Comparison of ENCODE assay signal across 9 cellular contexts in genomic region chr21:41678944-41679343, GRCh38.
DNase-seq lines count a peak whose midpoint lies in the region; ATAC-seq and TF ChIP-seq lines count a peak whose summit lies in the region.
"Had no signal": no experiment of that assay in that cellular context is flagged by ENCODE, and none has a peak within 500 bp of the region (broad histone marks: within the 10 kb centered on the region; RNA-seq: fewer than 3 reads in every experiment).

No MANE protein-coding gene starts in this region.

- H3K4me1 ChIP-seq in fibroblast of lung (ENCODE audit: control insufficient read depth, extremely low read depth, insufficient read depth, low read length) (peaks cover 7% of the 10 kb centered on the region), mucosa of stomach (ENCODE audit: control insufficient read depth, insufficient read depth, low read length) (peaks cover 65% of the 10 kb centered on the region)

- no peak overlapping the region for H3K27ac ChIP-seq in fibroblast of lung (ENCODE audit: insufficient read depth, low read length)

- DNase-seq in Calu3 (peak; percentile 94), MG63 (peak; percentile 99), fibroblast of lung (ENCODE audit: low read depth in 2 of 2) (peak; percentile 90 to 99)
- DNase-seq in central memory CD4-positive, alpha-beta T cell: no peak

- no peaks in the 10 kb centered on the region for H3K9me3 ChIP-seq in MG63
- no peaks in the 10 kb centered on the region for H3K9me3 ChIP-seq in fibroblast of lung (ENCODE audit: control insufficient read depth, insufficient read depth, low read depth, low read length)
- no peaks in the 10 kb centered on the region for H3K9me3 ChIP-seq in mucosa of stomach (ENCODE audit: control insufficient read depth, low read length)

- no peaks in the 10 kb centered on the region for H3K9me3 Mint-ChIP-seq in Calu3 (ENCODE audit: low read depth, unreplicated experiment)
- H3K9me3 Mint-ChIP-seq: IgD-negative memory B cell had no signal

- TF ChIP-seq CTCF in Calu3 (IDR thresholded peaks at IDR 0.05; ENCODE audit: unreplicated experiment) (no peak), fibroblast of lung (conservative IDR thresholded peaks at IDR 0.05 in 1 of 2, IDR thresholded peaks at IDR 0.05 in 1 of 2; ENCODE audit: low read depth in 1 of 2, low read length in 2 of 2) (no peak)

- peak overlapping the region; percentile 85 for H3K27ac Mint-ChIP-seq in Calu3 (ENCODE audit: unreplicated experiment)
- H3K27ac Mint-ChIP-seq: IgD-negative memory B cell had no signal

- H3K9ac ChIP-seq in fibroblast of lung (ENCODE audit: insufficient read depth, low read length) (no peak overlapping the region), mucosa of stomach (ENCODE audit: low read length) (peak overlapping the region; percentile 62)

- no TSS peak for BruUV-seq in Calu3 (replicated peaks; lab: Mats Ljungman, UMichigan)

- H3K36me3 ChIP-seq in MG63: no peaks in the 10 kb centered on the region
- no peaks in the 10 kb centered on the region for H3K36me3 ChIP-seq in fibroblast of lung (ENCODE audit: control insufficient read depth, insufficient read depth, low read length)
- no peaks in the 10 kb centered on the region for H3K36me3 ChIP-seq in mucosa of stomach (ENCODE audit: control insufficient read depth, insufficient read depth, low read length)

- peaks cover 54% of the 10 kb centered on the region for H3K4me1 Mint-ChIP-seq in Calu3 (ENCODE audit: low read depth, unreplicated experiment)
- H3K4me1 Mint-ChIP-seq: IgD-negative memory B cell had no signal

- peak overlapping the region; percentile 50 for H3K4me3 Mint-ChIP-seq in Calu3 (ENCODE audit: low read depth, unreplicated experiment)
- H3K4me3 Mint-ChIP-seq: IgD-negative memory B cell had no signal

- no peaks in the 10 kb centered on the region for H3K27me3 ChIP-seq in MG63
- H3K27me3 ChIP-seq in fibroblast of lung (ENCODE audit: control insufficient read depth, insufficient read depth, low read length): no peaks in the 10 kb centered on the region
- H3K27me3 ChIP-seq in mucosa of stomach (ENCODE audit: control insufficient read depth, insufficient read depth, low read length): no peaks in the 10 kb centered on the region

- no peak overlapping the region for H3K4me3 ChIP-seq in MG63
- no peak overlapping the region for H3K4me3 ChIP-seq in fibroblast of lung (replicated peaks in 1 of 4; ENCODE audit: control extremely low read depth in 1 of 4, insufficient read depth in 1 of 4, low read depth in 3 of 4, low read length in 4 of 4)
- H3K4me3 ChIP-seq in mucosa of stomach (ENCODE audit: low read length): no peak overlapping the region

- CTCF ChIA-PET in Calu3 (lab: Charles Lee): interaction anchor here (0.6 to 2.3 kb wide), 14 partner anchors 12 to 217 kb away, joined by 3 to 23 read pairs (median 4); no protein-coding TSS in a partner anchor

- no peak overlapping the region for H3K4me2 ChIP-seq in fibroblast of lung (ENCODE audit: extremely low read depth, insufficient read depth, low read length)

- H3K36me3 Mint-ChIP-seq in Calu3 (ENCODE audit: insufficient read depth, unreplicated experiment): peaks cover 25% of the 10 kb centered on the region
- H3K36me3 Mint-ChIP-seq: IgD-negative memory B cell had no signal

- ATAC-seq in SK-N-SH treated with all-trans-retinoic acid at 6 μM for 48 hours (peak; percentile 98), HG02623 (IDR thresholded peaks at IDR 0.05; ENCODE audit: unreplicated experiment) (no peak), GM21723 (IDR thresholded peaks at IDR 0.05; ENCODE audit: unreplicated experiment) (no peak)

- H2AFZ ChIP-seq in fibroblast of lung (ENCODE audit: low read length): no peak overlapping the region

- no peaks in the 10 kb centered on the region for H4K20me1 ChIP-seq in fibroblast of lung (ENCODE audit: control insufficient read depth, extremely low read depth, insufficient read depth, low read length)

- intact Hi-C loops in Calu3 (cut with micrococcal nuclease; ENCODE audit: unreplicated experiment): loop anchor here (1.0 to 5.0 kb wide), 4 partner anchors 25 to 88 kb away; partner anchors contain the start of gene RIPK4

- H3K27me3 Mint-ChIP-seq in Calu3 (ENCODE audit: unreplicated experiment): no peaks in the 10 kb centered on the region

- H3K79me2 ChIP-seq in fibroblast of lung (ENCODE audit: control insufficient read depth, insufficient read depth, low read length): no peaks in the 10 kb centered on the region

TF ChIP-seq in SK-N-SH treated with all-trans-retinoic acid at 6 μM for 48 hours, 23 proteins besides CTCF, POLR2A, EP300 and RAD21:
- no peak for TF ChIP-seq OSR1 (CRISPR knock-in tag; IDR thresholded peaks at IDR 0.05)
- no peak for TF ChIP-seq TOX (CRISPR knock-in tag; IDR thresholded peaks at IDR 0.05; ENCODE audit: borderline replicate concordance)
- no peak for TF ChIP-seq ESRRG (CRISPR knock-in tag; IDR thresholded peaks at IDR 0.05)
TF ChIP-seq in SK-N-SH treated with all-trans-retinoic acid at 6 μM for 48 hours: peak in this region for 0.
